ENCODE assay signal across 8 cellular contexts in genomic region chr7:81684513-81685262, GRCh38.
A peak's percentile ranks its signal among the peaks of the same experiment; 100 is the strongest.
DNase-seq lines count a peak whose midpoint lies in the region; ATAC-seq and TF ChIP-seq lines count a peak whose summit lies in the region.

No MANE protein-coding gene starts in this region.

- no peak for TF ChIP-seq POLR2A in GM18505 (IDR thresholded peaks at IDR 0.05; ENCODE audit: borderline replicate concordance, extremely low read depth, insufficient read depth, insufficient read length)

- ATAC-seq in GM18505 (IDR thresholded peaks at IDR 0.05; ENCODE audit: unreplicated experiment) (peak; percentile 95), HG02884 (IDR thresholded peaks at IDR 0.05; ENCODE audit: unreplicated experiment) (peak; percentile 89)

- intact Hi-C loops in posterior cingulate gyrus (cut with DNase I) = no loop called here

- DNase-seq in NCI-H1694 (lab: John Stamatoyannopoulos, UW) (peak; percentile 98), SW 1271 (lab: John Stamatoyannopoulos, UW) (peak; percentile 80 to 97), glomerular visceral epithelial cell (ENCODE audit: extremely low spot score) (peak; percentile 96), posterior cingulate gyrus (peak; percentile 16 to 95 (median 72))
- no peak for DNase-seq in NK-92 treated with Interleukin-12 subunit alpha and Interleukin-12 subunit beta, amount 100 ng/mL, for 24 hours (lab: John Stamatoyannopoulos, UW)
- no peak for DNase-seq in activated T-cell treated with anti-CD3 and anti-CD28 coated beads, Interleukin-2, amount 50 U/mL, for 48 hours

Comparison
In these comparisons a context has a peak if more than half of its experiments do, and no peak if none do; other contexts are left out.
1. DNase-seq: peak in NCI-H1694 (single experiment), SW 1271 (2 of 2), glomerular visceral epithelial cell (single experiment) and posterior cingulate gyrus (10 of 10); none in NK-92 treated with Interleukin-12 subunit alpha and Interleukin-12 subunit beta, amount 100 ng/mL, for 24 hours (single experiment) and activated T-cell treated with anti-CD3 and anti-CD28 coated beads, Interleukin-2, amount 50 U/mL, for 48 hours (0 of 2).